23 cellular contexts compared by ENCODE assay signal in the genomic region with DNA sequence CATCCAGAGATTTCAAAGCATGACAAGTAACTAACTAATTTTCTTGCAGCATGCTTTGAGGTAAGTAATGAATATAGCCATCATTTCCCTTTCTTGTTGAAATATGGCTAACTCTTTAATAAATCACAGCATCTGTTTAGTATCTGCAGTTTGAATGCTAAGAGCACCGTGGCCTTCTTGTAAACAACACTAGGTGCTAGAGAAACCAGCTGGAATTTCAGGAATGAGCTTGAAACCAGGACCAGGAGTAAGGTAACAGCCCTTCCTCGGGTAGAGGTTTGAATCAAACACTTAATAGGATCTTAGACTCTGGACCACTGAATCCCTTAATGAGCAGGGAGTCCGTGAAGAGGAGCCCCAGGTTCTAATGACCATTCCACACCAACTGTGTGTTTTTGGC. TPM values are rescaled to one million over a fixed set of nuclear protein-coding genes. Genes with fewer than 3 reads are reported as not detected.
A peak's percentile ranks its signal among the peaks of the same experiment; 100 is the strongest.
DNase-seq lines count a peak whose midpoint lies in the region; ATAC-seq and TF ChIP-seq lines count a peak whose summit lies in the region.
"Had no signal": no experiment of that assay in that cellular context is flagged by ENCODE, and none has a peak within 500 bp of the region (broad histone marks: within the 10 kb centered on the region; RNA-seq: fewer than 3 reads in every experiment).

No MANE protein-coding gene starts in this region.

- peaks cover 82% of the 10 kb centered on the region for H3F3A ChIP-seq in MM.1S (ENCODE audit: insufficient read depth, low read length)

- ATAC-seq in CD8-positive, alpha-beta T cell = no peak
- ATAC-seq in memory B cell (ENCODE audit: low read depth) (no peak), GM19395 (IDR thresholded peaks at IDR 0.05; ENCODE audit: unreplicated experiment) (no peak)
- ATAC-seq in activated CD4-positive, alpha-beta T cell treated with anti-CD3 and anti-CD28 coated beads for 36 hours = no peak
- ATAC-seq: body of pancreas; HCT116; natural killer cell treated with Interleukin-12 subunit alpha and Interleukin-12 subunit beta and Interleukin-15 and Interleukin-18, amount 100 ng/mL, for 72 hours had no signal

- no peaks in the 10 kb centered on the region for H4K20me1 ChIP-seq in MM.1S (ENCODE audit: insufficient read depth, low read length)

- H3K27me3 ChIP-seq in CD8-positive, alpha-beta T cell (ENCODE audit: insufficient read depth, low read length) = no peaks in the 10 kb centered on the region
- no peaks in the 10 kb centered on the region for H3K27me3 ChIP-seq in MM.1S (replicated peaks; ENCODE audit: insufficient read depth, low read length)
- H3K27me3 ChIP-seq: body of pancreas had no signal

- no peaks in the 10 kb centered on the region for H3K9me3 ChIP-seq in CD8-positive, alpha-beta T cell (ENCODE audit: low read length)
- no peaks in the 10 kb centered on the region for H3K9me3 ChIP-seq in MM.1S (replicated peaks; ENCODE audit: insufficient read depth, low read length)
- H3K9me3 ChIP-seq: body of pancreas had no signal

- peaks cover 12% of the 10 kb centered on the region for H3K36me3 ChIP-seq in CD8-positive, alpha-beta T cell (ENCODE audit: insufficient read depth, low read length)
- peaks cover 10% of the 10 kb centered on the region for H3K36me3 ChIP-seq in MM.1S (replicated peaks; ENCODE audit: insufficient read depth, low read length)

- H3K4me1 Mint-ChIP-seq in CD8-positive, alpha-beta T cell (ENCODE audit: low read depth) = no peaks in the 10 kb centered on the region
- peaks cover 8% of the 10 kb centered on the region for H3K4me1 Mint-ChIP-seq in memory B cell
- H3K4me1 Mint-ChIP-seq in activated CD4-positive, alpha-beta T cell treated with anti-CD3 and anti-CD28 coated beads for 36 hours = peaks cover 2% of the 10 kb centered on the region
- H3K4me1 Mint-ChIP-seq: CD8-positive, alpha-beta memory T cell had no signal

- no peak for DNase-seq in CD8-positive, alpha-beta T cell
- DNase-seq in MM.1S = no peak
- DNase-seq in amniotic epithelial cell (ENCODE audit: low read depth) = peak; percentile 44
- DNase-seq in memory B cell (ENCODE audit: low spot score in 2 of 2) = no peak
- no peak for DNase-seq in NCI-H524 treated with DMSO at 0.1 percent for 48 hours (lab: John Stamatoyannopoulos, UW)
- DNase-seq in activated CD8-positive, alpha-beta memory T cell treated with anti-CD3 and anti-CD28 coated beads for 24 hours = no peak
- no peak for DNase-seq in activated CD4-positive, alpha-beta T cell treated with anti-CD3 and anti-CD28 coated beads for 36 hours
- DNase-seq: activated CD4-positive, alpha-beta T cell treated with anti-CD3 and anti-CD28 coated beads for 1 hour; activated gamma-delta T cell treated with Interleukin-2 at 50 U/mL for 16 hours; body of pancreas; CD8-positive, alpha-beta memory T cell; cerebellar nuclear complex; islet precursor cell; KG1; NCI-H1417 treated with DMSO at 0.1 percent for 48 hours; NCI-H446; retina; SIG-M5 had no signal

- H3K9me3 Mint-ChIP-seq in CD8-positive, alpha-beta T cell = no peaks in the 10 kb centered on the region
- no peaks in the 10 kb centered on the region for H3K9me3 Mint-ChIP-seq in memory B cell
- H3K9me3 Mint-ChIP-seq in activated CD4-positive, alpha-beta T cell treated with anti-CD3 and anti-CD28 coated beads for 36 hours (ENCODE audit: low read depth) = no peaks in the 10 kb centered on the region
- H3K9me3 Mint-ChIP-seq: CD8-positive, alpha-beta memory T cell; natural killer cell treated with Interleukin-12 subunit alpha and Interleukin-12 subunit beta and Interleukin-15 and Interleukin-18, amount 100 ng/mL, for 72 hours; T-helper 1 cell treated with Interleukin-12 subunit alpha and Interleukin-12 subunit beta and Interleukin-4 antibody, amounts not matched to agents 30 μg/mL and 1 μg/mL, for 36 hours had no signal

- H3K4me3 Mint-ChIP-seq in CD8-positive, alpha-beta T cell = no peak overlapping the region
- no peak overlapping the region for H3K4me3 Mint-ChIP-seq in memory B cell
- H3K4me3 Mint-ChIP-seq in activated CD4-positive, alpha-beta T cell treated with anti-CD3 and anti-CD28 coated beads for 36 hours = no peak overlapping the region
- H3K4me3 Mint-ChIP-seq: B cell; CD8-positive, alpha-beta memory T cell; natural killer cell treated with Interleukin-12 subunit alpha and Interleukin-12 subunit beta and Interleukin-15 and Interleukin-18, amount 100 ng/mL, for 72 hours; T-helper 1 cell treated with Interleukin-12 subunit alpha and Interleukin-12 subunit beta and Interleukin-4 antibody, amounts not matched to agents 30 μg/mL and 1 μg/mL, for 36 hours had no signal

- no peak overlapping the region for H2AFZ ChIP-seq in MM.1S (ENCODE audit: low read length)

- intact Hi-C loops in CD8-positive, alpha-beta T cell (cut with DNase I, micrococcal nuclease) = no loop called here
- intact Hi-C loops in activated CD4-positive, alpha-beta T cell treated with anti-CD3 and anti-CD28 coated beads for 36 hours (cut with DNase I, micrococcal nuclease) = no loop called here

- no peak overlapping the region for H3K9ac ChIP-seq in MM.1S (ENCODE audit: low read length)

- POLR2A ChIA-PET in CD8-positive, alpha-beta T cell (lab: Charles Lee) = interaction anchor here (1.4 kb wide), 1 partner anchor 137 kb away, joined by 4 read pairs; the partner anchor contains the start of gene PIAS1
- POLR2A ChIA-PET in activated CD4-positive, alpha-beta T cell treated with anti-CD3 and anti-CD28 coated beads for 36 hours (lab: Charles Lee) = no interaction called here

- CTCF ChIA-PET in CD8-positive, alpha-beta T cell (lab: Charles Lee) = interaction anchor here (1.8 kb wide), 1 partner anchor 19 kb away, joined by 6 read pairs; no protein-coding TSS in a partner anchor
- CTCF ChIA-PET in activated CD4-positive, alpha-beta T cell treated with anti-CD3 and anti-CD28 coated beads for 36 hours (lab: Charles Lee) = interaction anchor here (1.1 to 1.3 kb wide), 2 partner anchors 61 to 328 kb away, joined by 3 to 4 read pairs; no protein-coding TSS in a partner anchor

- H3K79me2 ChIP-seq in MM.1S (ENCODE audit: low read length) = peaks cover 50% of the 10 kb centered on the region

- peaks cover 70% of the 10 kb centered on the region for H3K36me3 Mint-ChIP-seq in CD8-positive, alpha-beta T cell
- peaks cover 16% of the 10 kb centered on the region for H3K36me3 Mint-ChIP-seq in memory B cell
- peaks cover 36% of the 10 kb centered on the region for H3K36me3 Mint-ChIP-seq in activated CD4-positive, alpha-beta T cell treated with anti-CD3 and anti-CD28 coated beads for 36 hours (ENCODE audit: low read depth)

- H3K4me3 ChIP-seq in CD8-positive, alpha-beta T cell (ENCODE audit: low read depth, low read length) = no peak overlapping the region
- no peak overlapping the region for H3K4me3 ChIP-seq in MM.1S (ENCODE audit: low read length)
- H3K4me3 ChIP-seq: body of pancreas had no signal

- H3K4me1 ChIP-seq in CD8-positive, alpha-beta T cell (ENCODE audit: insufficient read depth, low read length) = no peaks in the 10 kb centered on the region
- peaks cover 81% of the 10 kb centered on the region for H3K4me1 ChIP-seq in MM.1S (ENCODE audit: low read length)

- peak overlapping the region; percentile 67; the same call in 1 of the 2 replicates for H3K4me2 ChIP-seq in MM.1S (ENCODE audit: low read depth, low read length)

- H3K9me2 ChIP-seq in MM.1S (replicated peaks; ENCODE audit: insufficient read depth, low read length) = no peaks in the 10 kb centered on the region

- no peak for TF ChIP-seq CTCF in CD8-positive, alpha-beta T cell (IDR thresholded peaks at IDR 0.05)
- no peak for TF ChIP-seq CTCF in MM.1S (IDR thresholded peaks at IDR 0.05; ENCODE audit: low read length)

- H3K27me3 Mint-ChIP-seq in CD8-positive, alpha-beta T cell (ENCODE audit: low read depth) = no peaks in the 10 kb centered on the region
- H3K27me3 Mint-ChIP-seq in memory B cell = no peaks in the 10 kb centered on the region
- no peaks in the 10 kb centered on the region for H3K27me3 Mint-ChIP-seq in activated CD4-positive, alpha-beta T cell treated with anti-CD3 and anti-CD28 coated beads for 36 hours
- H3K27me3 Mint-ChIP-seq: B cell; CD8-positive, alpha-beta memory T cell; natural killer cell treated with Interleukin-12 subunit alpha and Interleukin-12 subunit beta and Interleukin-15 and Interleukin-18, amount 100 ng/mL, for 72 hours had no signal

- peak overlapping the region; percentile 13 for H3K27ac Mint-ChIP-seq in CD8-positive, alpha-beta T cell
- peak overlapping the region; percentile 68 for H3K27ac Mint-ChIP-seq in memory B cell
- no peak overlapping the region for H3K27ac Mint-ChIP-seq in activated CD4-positive, alpha-beta T cell treated with anti-CD3 and anti-CD28 coated beads for 36 hours
- H3K27ac Mint-ChIP-seq: natural killer cell treated with Interleukin-12 subunit alpha and Interleukin-12 subunit beta and Interleukin-15 and Interleukin-18, amount 100 ng/mL, for 72 hours; T-helper 1 cell treated with Interleukin-12 subunit alpha and Interleukin-12 subunit beta and Interleukin-4 antibody, amounts not matched to agents 30 μg/mL and 1 μg/mL, for 36 hours had no signal

- no peak overlapping the region for H3K27ac ChIP-seq in CD8-positive, alpha-beta T cell (ENCODE audit: low read depth, low read length)
- peak overlapping the region; percentile 93; the same call in 1 of the 2 replicates for H3K27ac ChIP-seq in MM.1S (ENCODE audit: low read length)
- H3K27ac ChIP-seq: body of pancreas had no signal

RNA-seq across cellular contexts. Expression of gene CALML4, which starts 13.6 kb away (rescaled TPM):
- total RNA-seq in CD8-positive, alpha-beta T cell = under 1 TPM; 0.68 to 1.00 TPM
- 1 to 10 TPM; 6.8 to 9.2 TPM for total RNA-seq in activated CD4-positive, alpha-beta T cell treated with anti-CD3 and anti-CD28 coated beads for 36 hours

RNA-seq across cellular contexts. Expression of gene CLN6, which starts 38.0 kb away (rescaled TPM):
- 1 to 10 TPM; 7.6 to 7.9 TPM for total RNA-seq in CD8-positive, alpha-beta T cell
- 10 to 100 TPM; 45.1 to 48.2 TPM for total RNA-seq in activated CD4-positive, alpha-beta T cell treated with anti-CD3 and anti-CD28 coated beads for 36 hours

Comparison
In these comparisons a context has a peak if more than half of its experiments do, and no peak if none do; other contexts are left out.
1. RNA of gene CLN6, which starts 38.0 kb away (total RNA-seq): 45.1 to 48.2 TPM in activated CD4-positive, alpha-beta T cell treated with anti-CD3 and anti-CD28 coated beads for 36 hours; 7.6 to 7.9 TPM in CD8-positive, alpha-beta T cell; every median in the first group is over 4 times any median in the second.